Comparison of ENCODE assay signal across 22 cellular contexts in genomic region chr1:228182296-228183030, GRCh38. TPM values are rescaled to one million over a fixed set of nuclear protein-coding genes. Genes with fewer than 3 reads are reported as not detected.
DNase-seq lines count a peak whose midpoint lies in the region; ATAC-seq, FAIRE-seq and TF ChIP-seq lines count a peak whose summit lies in the region.
"Had no signal": no experiment of that assay in that cellular context is flagged by ENCODE, and none has a peak within 500 bp of the region (broad histone marks: within the 10 kb centered on the region; RNA-seq: fewer than 3 reads in every experiment).

No MANE protein-coding gene starts in this region.

- H2AFZ ChIP-seq in smooth muscle cell (ENCODE audit: low read depth), result no peak overlapping the region

- ATAC-seq in stimulated activated memory B cell treated with anti-CD40 and anti-IgM and Interleukin-4, amounts not matched to agents 10 μg/mL and 1 μg/mL and 100 μg/mL, for 72 hours, result peak; percentile 76
- no peak for ATAC-seq in GM18909 (IDR thresholded peaks at IDR 0.05; ENCODE audit: poor library complexity, unreplicated experiment)
- ATAC-seq: PC-3 had no signal

- peaks cover 0 to 5% (median 3%) of the 10 kb centered on the region in 3 donors for H3K36me3 Mint-ChIP-seq in immature natural killer cell
- H3K36me3 Mint-ChIP-seq in stimulated activated memory B cell treated with anti-CD40 and anti-IgM and Interleukin-4, amounts not matched to agents 10 μg/mL and 1 μg/mL and 100 μg/mL, for 72 hours, result peaks cover 7% of the 10 kb centered on the region

- H3K27me3 ChIP-seq in bronchial epithelial cell (ENCODE audit: control insufficient read depth, insufficient read depth, low read length) (no peaks in the 10 kb centered on the region), smooth muscle cell (ENCODE audit: low read depth) (no peaks in the 10 kb centered on the region)
- H3K27me3 ChIP-seq: MG63 had no signal

- H3F3A ChIP-seq in smooth muscle cell (ENCODE audit: low read depth), result no peaks in the 10 kb centered on the region

- 95% methylated on average over 10 of the region's 32 CpGs for WGBS in smooth muscle cell (ENCODE audit: low lambda C conversion rate)

- H3K9me3 ChIP-seq in smooth muscle cell (replicated peaks; ENCODE audit: low read depth), result no peaks in the 10 kb centered on the region
- H3K9me3 ChIP-seq: HAP-1, MG63 had no signal

- no peak overlapping the region for H3K4me2 ChIP-seq in smooth muscle cell

- DNase-seq in activated effector memory CD4-positive, alpha-beta T cell treated with anti-CD3 and anti-CD28 coated beads, Interleukin-2, amount 50 U/mL, for 16 hours, result peak; percentile 36
- DNase-seq in activated effector memory CD4-positive, alpha-beta T cell treated with Interleukin-2 at 50 U/mL for 16 hours, result no peak
- no peak for DNase-seq in bronchial epithelial cell (ENCODE audit: low read depth)
- peak; percentile 48 to 56 (median 48) for DNase-seq in immature natural killer cell
- no peak for DNase-seq in smooth muscle cell (lab: John Stamatoyannopoulos, UW; ENCODE audit: unreplicated experiment)
- DNase-seq: C1 segment of cervical spinal cord; CD4-positive, alpha-beta memory T cell; COR-L47; GOT3; IMR-90; KG1; MG63; NCI-H1105 treated with DMSO at 0.1 percent for 48 hours; NCI-H2029; NCI-H446 treated with DMSO at 0.1 percent for 48 hours; NCI-H526; NK-92 treated with Interleukin-12 subunit alpha and Interleukin-12 subunit beta, amount 100 ng/mL, for 24 hours; PC-3 had no signal

- no peak overlapping the region for H3K27ac ChIP-seq in smooth muscle cell (ENCODE audit: low read depth)

- peaks cover 13 to 36% (median 24%) of the 10 kb centered on the region in 3 donors for H3K27me3 Mint-ChIP-seq in immature natural killer cell (ENCODE audit: low read depth in 3 of 3)
- no peaks in the 10 kb centered on the region for H3K27me3 Mint-ChIP-seq in stimulated activated memory B cell treated with anti-CD40 and anti-IgM and Interleukin-4, amounts not matched to agents 10 μg/mL and 1 μg/mL and 100 μg/mL, for 72 hours

- peak overlapping the region in 5 of 6 donors; percentile 43 to 73 (median 56) for H3K27ac Mint-ChIP-seq in immature natural killer cell
- no peak overlapping the region for H3K27ac Mint-ChIP-seq in stimulated activated memory B cell treated with anti-CD40 and anti-IgM and Interleukin-4, amounts not matched to agents 10 μg/mL and 1 μg/mL and 100 μg/mL, for 72 hours

- H3K36me3 ChIP-seq in bronchial epithelial cell (ENCODE audit: control insufficient read depth, insufficient read depth, low read length) (no peaks in the 10 kb centered on the region), smooth muscle cell (ENCODE audit: low read depth) (no peaks in the 10 kb centered on the region)
- H3K36me3 ChIP-seq: HAP-1, MG63 had no signal

- H3K9ac ChIP-seq in smooth muscle cell (ENCODE audit: low read depth), result no peak overlapping the region

- no peaks in the 10 kb centered on the region for H3K4me1 ChIP-seq in smooth muscle cell (ENCODE audit: low read depth)
- H3K4me1 ChIP-seq: HAP-1 had no signal

- TF ChIP-seq CTCF in bronchial epithelial cell (IDR thresholded peaks at IDR 0.05; ENCODE audit: insufficient read depth, low read length, severe bottlenecking) (no peak), smooth muscle cell (IDR thresholded peaks at IDR 0.05; ENCODE audit: borderline replicate concordance, insufficient read depth, poor library complexity, severe bottlenecking) (no peak)

- peak overlapping the region in 1 of 5 donors; percentile 17 for H3K4me3 Mint-ChIP-seq in immature natural killer cell
- no peak overlapping the region for H3K4me3 Mint-ChIP-seq in stimulated activated memory B cell treated with anti-CD40 and anti-IgM and Interleukin-4, amounts not matched to agents 10 μg/mL and 1 μg/mL and 100 μg/mL, for 72 hours
- H3K4me3 Mint-ChIP-seq: CD4-positive, alpha-beta memory T cell had no signal

- H4K20me1 ChIP-seq in smooth muscle cell (ENCODE audit: low read depth), result no peaks in the 10 kb centered on the region

- no peaks in the 10 kb centered on the region for H3K9me3 Mint-ChIP-seq in immature natural killer cell
- no peaks in the 10 kb centered on the region for H3K9me3 Mint-ChIP-seq in stimulated activated memory B cell treated with anti-CD40 and anti-IgM and Interleukin-4, amounts not matched to agents 10 μg/mL and 1 μg/mL and 100 μg/mL, for 72 hours

- H3K4me1 Mint-ChIP-seq in immature natural killer cell, result peaks cover 45 to 58% of the 10 kb centered on the region in 2 donors
- H3K4me1 Mint-ChIP-seq in stimulated activated memory B cell treated with anti-CD40 and anti-IgM and Interleukin-4, amounts not matched to agents 10 μg/mL and 1 μg/mL and 100 μg/mL, for 72 hours, result no peaks in the 10 kb centered on the region

- H3K79me2 ChIP-seq in smooth muscle cell (ENCODE audit: low read depth), result no peaks in the 10 kb centered on the region

- FAIRE-seq in bronchial epithelial cell (lab: Jason Lieb, UNC), result peak; percentile 18
- FAIRE-seq: G401.6 had no signal

- no peak overlapping the region for H3K4me3 ChIP-seq in bronchial epithelial cell (ENCODE audit: low read depth, low read length)
- no peak overlapping the region for H3K4me3 ChIP-seq in smooth muscle cell
- H3K4me3 ChIP-seq: HAP-1, MG63 had no signal

RNA-seq across cellular contexts. Expression of gene IBA57, which starts 16.9 kb away (rescaled TPM):
- total RNA-seq in bronchial epithelial cell, result 2.0 and 2.6 TPM in 2 replicates
- 1 to 10 TPM; 2.0 to 4.4 (median 2.0) TPM for polyA plus RNA-seq in immature natural killer cell
- total RNA-seq in smooth muscle cell, result 1.8 and 1.9 TPM in 2 replicates
- 1.6 and 3.9 TPM in 2 replicates for polyA plus RNA-seq in smooth muscle cell

RNA-seq across cellular contexts. Expression of gene OBSCN, which starts 25.4 kb away (rescaled TPM):
- total RNA-seq in bronchial epithelial cell, result 6.3 and 7.6 TPM in 2 replicates
- polyA plus RNA-seq in immature natural killer cell, result 1 to 10 TPM in 1 of 3 donors, under 1 TPM in 1, not detected in 1; 0.19 to 1.9 TPM
- 10.6 and 15.1 TPM in 2 replicates for total RNA-seq in smooth muscle cell
- 3.8 and 10.7 TPM in 2 replicates for polyA plus RNA-seq in smooth muscle cell

RNA-seq across cellular contexts. Expression of gene GJC2, which starts 32.7 kb away (rescaled TPM):
- 2.9 and 5.5 TPM in 2 replicates for total RNA-seq in bronchial epithelial cell
- not detected for polyA plus RNA-seq in immature natural killer cell
- 0.13 TPM in 1 of 2 replicates, not detected in the other for total RNA-seq in smooth muscle cell
- 0.29 and 0.63 TPM in 2 replicates for polyA plus RNA-seq in smooth muscle cell
- polyA plus RNA-seq: CD4-positive, alpha-beta memory T cell had no signal

RNA-seq across cellular contexts. Expression of gene GUK1, which starts 42.4 kb away (rescaled TPM):
- total RNA-seq in bronchial epithelial cell (519 and 695 TPM in 2 replicates), smooth muscle cell (165 and 205 TPM in 2 replicates)
- polyA plus RNA-seq in immature natural killer cell (100 to 1,000 TPM; 516 to 803 (median 763) TPM), smooth muscle cell (460 and 465 TPM in 2 replicates)

Comparison
In these comparisons a context has a peak if more than half of its experiments do, and no peak if none do; other contexts are left out.
1. DNase-seq: peak in activated effector memory CD4-positive, alpha-beta T cell treated with anti-CD3 and anti-CD28 coated beads, Interleukin-2, amount 50 U/mL, for 16 hours (single experiment) and immature natural killer cell (3 of 3); none in activated effector memory CD4-positive, alpha-beta T cell treated with Interleukin-2 at 50 U/mL for 16 hours (single experiment), bronchial epithelial cell (single experiment) and smooth muscle cell (single experiment).